In the genomic region with DNA sequence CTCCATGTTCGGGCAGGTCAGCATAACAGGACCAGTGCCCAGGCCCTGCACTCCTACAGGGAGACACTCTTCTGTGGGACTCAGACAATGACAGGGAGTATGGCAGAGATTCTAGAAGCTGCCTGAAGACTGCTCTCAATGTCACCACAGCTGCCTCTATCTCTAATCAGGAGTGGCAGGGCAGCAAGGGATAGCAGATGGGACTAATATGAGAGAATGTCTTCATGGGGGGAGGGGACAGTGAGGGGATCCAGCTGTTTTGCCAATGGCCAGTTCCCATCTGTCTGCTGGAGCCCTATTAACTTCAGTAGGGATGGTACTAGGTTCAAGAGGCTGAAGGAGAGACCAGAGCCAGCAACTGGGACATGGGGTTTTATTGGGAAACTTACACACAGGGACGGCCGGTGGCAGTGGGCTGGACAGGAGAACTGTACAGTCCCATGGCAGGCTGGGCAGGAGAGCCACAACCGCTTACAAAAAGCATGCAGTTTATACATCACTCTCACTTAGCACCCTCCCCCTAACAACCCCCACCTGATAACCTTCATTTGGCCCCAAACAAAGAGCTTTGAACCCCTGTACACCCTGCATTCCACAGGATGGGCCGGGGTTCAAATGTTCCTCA, we compare ENCODE assay signal across 2 cellular contexts.
A peak's percentile ranks its signal among the peaks of the same experiment; 100 is the strongest.
TF ChIP-seq lines count a peak whose summit lies in the region.

No MANE protein-coding gene starts in this region.

TF ChIP-seq in SK-N-SH, 30 proteins besides CTCF, POLR2A, EP300 and RAD21:
- TF ChIP-seq, protein P1, sequence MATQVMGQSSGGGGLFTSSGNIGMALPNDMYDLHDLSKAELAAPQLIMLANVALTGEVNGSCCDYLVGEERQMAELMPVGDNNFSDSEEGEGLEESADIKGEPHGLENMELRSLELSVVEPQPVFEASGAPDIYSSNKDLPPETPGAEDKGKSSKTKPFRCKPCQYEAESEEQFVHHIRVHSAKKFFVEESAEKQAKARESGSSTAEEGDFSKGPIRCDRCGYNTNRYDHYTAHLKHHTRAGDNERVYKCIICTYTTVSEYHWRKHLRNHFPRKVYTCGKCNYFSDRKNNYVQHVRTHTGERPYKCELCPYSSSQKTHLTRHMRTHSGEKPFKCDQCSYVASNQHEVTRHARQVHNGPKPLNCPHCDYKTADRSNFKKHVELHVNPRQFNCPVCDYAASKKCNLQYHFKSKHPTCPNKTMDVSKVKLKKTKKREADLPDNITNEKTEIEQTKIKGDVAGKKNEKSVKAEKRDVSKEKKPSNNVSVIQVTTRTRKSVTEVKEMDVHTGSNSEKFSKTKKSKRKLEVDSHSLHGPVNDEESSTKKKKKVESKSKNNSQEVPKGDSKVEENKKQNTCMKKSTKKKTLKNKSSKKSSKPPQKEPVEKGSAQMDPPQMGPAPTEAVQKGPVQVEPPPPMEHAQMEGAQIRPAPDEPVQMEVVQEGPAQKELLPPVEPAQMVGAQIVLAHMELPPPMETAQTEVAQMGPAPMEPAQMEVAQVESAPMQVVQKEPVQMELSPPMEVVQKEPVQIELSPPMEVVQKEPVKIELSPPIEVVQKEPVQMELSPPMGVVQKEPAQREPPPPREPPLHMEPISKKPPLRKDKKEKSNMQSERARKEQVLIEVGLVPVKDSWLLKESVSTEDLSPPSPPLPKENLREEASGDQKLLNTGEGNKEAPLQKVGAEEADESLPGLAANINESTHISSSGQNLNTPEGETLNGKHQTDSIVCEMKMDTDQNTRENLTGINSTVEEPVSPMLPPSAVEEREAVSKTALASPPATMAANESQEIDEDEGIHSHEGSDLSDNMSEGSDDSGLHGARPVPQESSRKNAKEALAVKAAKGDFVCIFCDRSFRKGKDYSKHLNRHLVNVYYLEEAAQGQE (IDR thresholded peaks at IDR 0.05; ENCODE audit: low read depth, low read length) = no peak
- TF ChIP-seq POLR2AphosphoS5 (IDR thresholded peaks at IDR 0.05; ENCODE audit: low read depth, low read length) (no peak), CHD2 (IDR thresholded peaks at IDR 0.05; ENCODE audit: low read length, partially characterized antibody) (peak; percentile 49)

TF ChIP-seq in SK-N-SH treated with all-trans-retinoic acid at 6 μM for 48 hours, 23 proteins besides CTCF, POLR2A, EP300 and RAD21:
- no peak for TF ChIP-seq CSDC2 (CRISPR knock-in tag; IDR thresholded peaks at IDR 0.05)
- TF ChIP-seq ZNF565 (CRISPR knock-in tag; conservative IDR thresholded peaks at IDR 0.05; ENCODE audit: low read depth) = no peak
- TF ChIP-seq GLIS3 (CRISPR knock-in tag; IDR thresholded peaks at IDR 0.05) = no peak
- no peak for TF ChIP-seq ZNF70 (CRISPR knock-in tag; IDR thresholded peaks at IDR 0.05)
- no peak for TF ChIP-seq ZFP3 (CRISPR knock-in tag; IDR thresholded peaks at IDR 0.05)
- TF ChIP-seq, protein P2, sequence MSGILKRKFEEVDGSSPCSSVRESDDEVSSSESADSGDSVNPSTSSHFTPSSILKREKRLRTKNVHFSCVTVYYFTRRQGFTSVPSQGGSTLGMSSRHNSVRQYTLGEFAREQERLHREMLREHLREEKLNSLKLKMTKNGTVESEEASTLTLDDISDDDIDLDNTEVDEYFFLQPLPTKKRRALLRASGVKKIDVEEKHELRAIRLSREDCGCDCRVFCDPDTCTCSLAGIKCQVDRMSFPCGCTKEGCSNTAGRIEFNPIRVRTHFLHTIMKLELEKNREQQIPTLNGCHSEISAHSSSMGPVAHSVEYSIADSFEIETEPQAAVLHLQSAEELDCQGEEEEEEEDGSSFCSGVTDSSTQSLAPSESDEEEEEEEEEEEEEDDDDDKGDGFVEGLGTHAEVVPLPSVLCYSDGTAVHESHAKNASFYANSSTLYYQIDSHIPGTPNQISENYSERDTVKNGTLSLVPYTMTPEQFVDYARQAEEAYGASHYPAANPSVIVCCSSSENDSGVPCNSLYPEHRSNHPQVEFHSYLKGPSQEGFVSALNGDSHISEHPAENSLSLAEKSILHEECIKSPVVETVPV (CRISPR knock-in tag; IDR thresholded peaks at IDR 0.05) = no peak
- TF ChIP-seq, protein P3, sequence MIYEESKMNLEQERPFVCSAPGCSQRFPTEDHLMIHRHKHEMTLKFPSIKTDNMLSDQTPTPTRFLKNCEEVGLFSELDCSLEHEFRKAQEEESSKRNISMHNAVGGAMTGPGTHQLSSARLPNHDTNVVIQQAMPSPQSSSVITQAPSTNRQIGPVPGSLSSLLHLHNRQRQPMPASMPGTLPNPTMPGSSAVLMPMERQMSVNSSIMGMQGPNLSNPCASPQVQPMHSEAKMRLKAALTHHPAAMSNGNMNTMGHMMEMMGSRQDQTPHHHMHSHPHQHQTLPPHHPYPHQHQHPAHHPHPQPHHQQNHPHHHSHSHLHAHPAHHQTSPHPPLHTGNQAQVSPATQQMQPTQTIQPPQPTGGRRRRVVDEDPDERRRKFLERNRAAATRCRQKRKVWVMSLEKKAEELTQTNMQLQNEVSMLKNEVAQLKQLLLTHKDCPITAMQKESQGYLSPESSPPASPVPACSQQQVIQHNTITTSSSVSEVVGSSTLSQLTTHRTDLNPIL (CRISPR knock-in tag; IDR thresholded peaks at IDR 0.05; ENCODE audit: low read depth) = no peak
- no peak for TF ChIP-seq ZC3H10 (CRISPR knock-in tag; IDR thresholded peaks at IDR 0.05)
- no peak for TF ChIP-seq TCF4 (CRISPR knock-in tag; IDR thresholded peaks at IDR 0.05; ENCODE audit: borderline replicate concordance)
- TF ChIP-seq RARB (CRISPR knock-in tag; IDR thresholded peaks at IDR 0.05) = no peak
TF ChIP-seq in SK-N-SH treated with all-trans-retinoic acid at 6 μM for 48 hours: peak in this region for 0.
